In the genomic region with DNA sequence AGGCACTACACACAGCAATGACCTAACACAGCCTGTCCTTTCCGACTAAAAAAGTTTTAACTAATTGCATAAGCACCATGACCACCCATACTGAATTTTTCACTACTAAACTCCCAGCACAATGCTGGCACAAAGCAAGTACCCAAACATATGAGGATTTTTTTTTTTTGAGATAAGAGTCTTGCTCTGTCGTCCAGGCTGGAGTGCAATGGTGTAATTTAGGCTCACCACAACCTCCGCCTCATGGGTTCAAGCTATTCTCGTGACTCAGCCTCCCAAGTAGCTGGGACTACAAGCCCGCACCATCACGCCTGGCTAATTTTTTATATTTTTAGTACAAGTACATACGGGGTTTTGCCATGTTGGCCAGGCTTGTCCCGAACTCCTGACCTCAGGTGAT, we compare ENCODE assay signal across 2 cellular contexts.
TF ChIP-seq lines count a peak whose summit lies in the region.

No MANE protein-coding gene starts in this region.

TF ChIP-seq in IMR-90, 13 proteins besides CTCF, POLR2A, EP300 and RAD21:
- TF ChIP-seq, protein P1, sequence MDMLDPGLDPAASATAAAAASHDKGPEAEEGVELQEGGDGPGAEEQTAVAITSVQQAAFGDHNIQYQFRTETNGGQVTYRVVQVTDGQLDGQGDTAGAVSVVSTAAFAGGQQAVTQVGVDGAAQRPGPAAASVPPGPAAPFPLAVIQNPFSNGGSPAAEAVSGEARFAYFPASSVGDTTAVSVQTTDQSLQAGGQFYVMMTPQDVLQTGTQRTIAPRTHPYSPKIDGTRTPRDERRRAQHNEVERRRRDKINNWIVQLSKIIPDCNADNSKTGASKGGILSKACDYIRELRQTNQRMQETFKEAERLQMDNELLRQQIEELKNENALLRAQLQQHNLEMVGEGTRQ (IDR thresholded peaks at IDR 0.05; ENCODE audit: low read depth, low read length) = no peak
- TF ChIP-seq RCOR1 (IDR thresholded peaks at IDR 0.05; ENCODE audit: insufficient replicate concordance, low read length) (no peak), CEBPB (IDR thresholded peaks at IDR 0.05; ENCODE audit: low read depth, low read length) (no peak), CHD1 (IDR thresholded peaks at IDR 0.05; ENCODE audit: low read depth, low read length) (no peak), MXI1 (IDR thresholded peaks at IDR 0.05; ENCODE audit: borderline replicate concordance, low read depth, low read length) (no peak), SMC3 (IDR thresholded peaks at IDR 0.05; ENCODE audit: low read depth, low read length) (no peak), FOS (IDR thresholded peaks at IDR 0.05; ENCODE audit: low read depth, low read length) (no peak), RFX5 (IDR thresholded peaks at IDR 0.05; ENCODE audit: low read depth, low read length) (no peak), NFE2L2 (IDR thresholded peaks at IDR 0.05; ENCODE audit: low read depth, low read length) (no peak), MAFK (IDR thresholded peaks at IDR 0.05; ENCODE audit: low read depth, low read length) (no peak), MAZ (IDR thresholded peaks at IDR 0.05; ENCODE audit: borderline replicate concordance, low read depth, low read length) (no peak), BHLHE40 (IDR thresholded peaks at IDR 0.05; ENCODE audit: low read depth, low read length) (no peak)
- TF ChIP-seq, protein P2, sequence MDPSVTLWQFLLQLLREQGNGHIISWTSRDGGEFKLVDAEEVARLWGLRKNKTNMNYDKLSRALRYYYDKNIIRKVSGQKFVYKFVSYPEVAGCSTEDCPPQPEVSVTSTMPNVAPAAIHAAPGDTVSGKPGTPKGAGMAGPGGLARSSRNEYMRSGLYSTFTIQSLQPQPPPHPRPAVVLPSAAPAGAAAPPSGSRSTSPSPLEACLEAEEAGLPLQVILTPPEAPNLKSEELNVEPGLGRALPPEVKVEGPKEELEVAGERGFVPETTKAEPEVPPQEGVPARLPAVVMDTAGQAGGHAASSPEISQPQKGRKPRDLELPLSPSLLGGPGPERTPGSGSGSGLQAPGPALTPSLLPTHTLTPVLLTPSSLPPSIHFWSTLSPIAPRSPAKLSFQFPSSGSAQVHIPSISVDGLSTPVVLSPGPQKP (IDR thresholded peaks at IDR 0.05; ENCODE audit: borderline replicate concordance, low read depth, low read length) = no peak
TF ChIP-seq in IMR-90: peak in this region for 0.

TF ChIP-seq in neural cell, 6 proteins besides CTCF, POLR2A, EP300 and RAD21 (continued from another document):
- TF ChIP-seq, protein P3, sequence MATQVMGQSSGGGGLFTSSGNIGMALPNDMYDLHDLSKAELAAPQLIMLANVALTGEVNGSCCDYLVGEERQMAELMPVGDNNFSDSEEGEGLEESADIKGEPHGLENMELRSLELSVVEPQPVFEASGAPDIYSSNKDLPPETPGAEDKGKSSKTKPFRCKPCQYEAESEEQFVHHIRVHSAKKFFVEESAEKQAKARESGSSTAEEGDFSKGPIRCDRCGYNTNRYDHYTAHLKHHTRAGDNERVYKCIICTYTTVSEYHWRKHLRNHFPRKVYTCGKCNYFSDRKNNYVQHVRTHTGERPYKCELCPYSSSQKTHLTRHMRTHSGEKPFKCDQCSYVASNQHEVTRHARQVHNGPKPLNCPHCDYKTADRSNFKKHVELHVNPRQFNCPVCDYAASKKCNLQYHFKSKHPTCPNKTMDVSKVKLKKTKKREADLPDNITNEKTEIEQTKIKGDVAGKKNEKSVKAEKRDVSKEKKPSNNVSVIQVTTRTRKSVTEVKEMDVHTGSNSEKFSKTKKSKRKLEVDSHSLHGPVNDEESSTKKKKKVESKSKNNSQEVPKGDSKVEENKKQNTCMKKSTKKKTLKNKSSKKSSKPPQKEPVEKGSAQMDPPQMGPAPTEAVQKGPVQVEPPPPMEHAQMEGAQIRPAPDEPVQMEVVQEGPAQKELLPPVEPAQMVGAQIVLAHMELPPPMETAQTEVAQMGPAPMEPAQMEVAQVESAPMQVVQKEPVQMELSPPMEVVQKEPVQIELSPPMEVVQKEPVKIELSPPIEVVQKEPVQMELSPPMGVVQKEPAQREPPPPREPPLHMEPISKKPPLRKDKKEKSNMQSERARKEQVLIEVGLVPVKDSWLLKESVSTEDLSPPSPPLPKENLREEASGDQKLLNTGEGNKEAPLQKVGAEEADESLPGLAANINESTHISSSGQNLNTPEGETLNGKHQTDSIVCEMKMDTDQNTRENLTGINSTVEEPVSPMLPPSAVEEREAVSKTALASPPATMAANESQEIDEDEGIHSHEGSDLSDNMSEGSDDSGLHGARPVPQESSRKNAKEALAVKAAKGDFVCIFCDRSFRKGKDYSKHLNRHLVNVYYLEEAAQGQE (IDR thresholded peaks at IDR 0.05; ENCODE audit: borderline replicate concordance) = no peak
- TF ChIP-seq MXI1 (conservative IDR thresholded peaks at IDR 0.05; ENCODE audit: poor library complexity, severe bottlenecking) (no peak), TAF1 (IDR thresholded peaks at IDR 0.05; ENCODE audit: low read depth) (no peak), EZH2 (IDR thresholded peaks at IDR 0.05; ENCODE audit: borderline replicate concordance, insufficient read depth, low read length, poor library complexity, severe bottlenecking) (no peak), SMC3 (conservative IDR thresholded peaks at IDR 0.05; ENCODE audit: poor library complexity) (no peak)
TF ChIP-seq in neural cell: peak in this region for 0.
